17 cellular contexts compared by ENCODE assay signal in the genomic region with DNA sequence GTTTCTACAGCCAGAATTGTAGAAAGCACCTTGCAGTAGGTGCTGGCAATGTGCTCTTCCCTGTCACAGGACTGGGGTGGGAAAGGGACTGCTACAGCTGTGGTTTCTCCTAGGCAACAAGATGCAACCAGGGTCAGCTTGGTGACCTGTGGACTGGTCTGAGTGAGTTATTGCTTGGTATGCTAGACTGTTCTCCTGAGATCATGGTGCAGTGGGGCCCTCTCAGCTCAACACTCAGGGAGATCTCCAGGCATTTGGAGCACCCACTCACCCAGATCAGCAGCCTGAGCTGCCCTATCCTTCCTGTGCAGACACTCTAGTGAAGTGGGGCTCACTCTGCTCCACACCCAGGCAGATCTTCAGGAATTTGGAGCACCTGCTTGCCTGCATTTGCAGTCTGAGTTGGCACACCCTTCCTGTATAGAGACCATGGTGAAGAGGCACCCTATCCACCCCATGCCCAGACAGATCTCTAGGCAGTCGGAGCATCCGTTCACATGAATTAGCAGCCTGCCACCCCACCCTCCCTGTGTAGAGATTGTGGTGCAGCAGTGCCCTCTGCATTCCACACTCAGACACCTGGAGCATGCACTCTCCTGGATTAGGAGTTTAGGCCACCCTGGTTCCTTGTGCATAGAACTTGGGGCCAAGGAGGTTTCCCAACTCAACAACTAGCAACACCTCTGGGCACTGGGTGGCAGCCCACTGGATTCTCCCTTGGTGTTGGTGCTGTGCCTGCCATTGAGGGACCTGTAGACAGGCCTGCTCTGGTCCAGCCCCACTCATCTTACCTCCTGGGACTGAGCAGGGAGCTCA.
"Had no signal": no experiment of that assay in that cellular context is flagged by ENCODE, and none has a peak within 500 bp of the region (broad histone marks: within the 10 kb centered on the region; RNA-seq: fewer than 3 reads in every experiment).

No MANE protein-coding gene starts in this region.

- H3K27me3 ChIP-seq: brain microvascular endothelial cell, gastrocnemius medialis, heart right ventricle had no signal

- H3K9me3 ChIP-seq: gastrocnemius medialis had no signal

- H3K4me3 Mint-ChIP-seq: activated CD4-positive, alpha-beta T cell treated with anti-CD3 and anti-CD28 coated beads, Interleukin-2, amount 10 ng/mL, durations not matched to agents 24 days and 14 days; activated CD8-positive, alpha-beta T cell treated with anti-CD3 and anti-CD28 coated beads, Interleukin-2, amount 10 ng/mL, durations not matched to agents 7 days and 5 days; activated naive CD8-positive, alpha-beta T cell treated with anti-CD3 and anti-CD28 coated beads, Interleukin-2, amount 10 ng/mL, durations not matched to agents 7 days and 5 days; activated T-helper 1 cell treated with anti-CD3 and anti-CD28 coated beads, Interleukin-12 subunit alpha, Interleukin-12 subunit beta, Interleukin-2, Interleukin-4 antibody, amounts not matched to agents 30 ng/mL and 10 ng/mL and 1 ng/mL, durations not matched to agents 14 hours and 24 hours and 36 hours; dendritic cell treated with granulocyte-macrophage colony-stimulating factor and Interleukin-4, amounts not matched to agents 40 ng/mL and 50 ng/mL, for 4 days; effector memory CD8-positive, alpha-beta T cell; natural killer cell treated with Interleukin-12 subunit alpha and Interleukin-12 subunit beta and Interleukin-15 and Interleukin-18, amount 100 ng/mL, for 72 hours had no signal

- H3K4me1 ChIP-seq: gastrocnemius medialis, left ventricle myocardium inferior had no signal

- H3K27me3 Mint-ChIP-seq: progenitor cell of endocrine pancreas had no signal

- H3K27ac ChIP-seq: brain microvascular endothelial cell, epithelial cell of prostate, gastrocnemius medialis, heart right ventricle, left ventricle myocardium inferior had no signal

- H3K27ac Mint-ChIP-seq: activated CD4-positive, alpha-beta T cell treated with anti-CD3 and anti-CD28 coated beads, Interleukin-2, amount 10 ng/mL, durations not matched to agents 24 days and 14 days; activated naive CD8-positive, alpha-beta T cell treated with anti-CD3 and anti-CD28 coated beads, Interleukin-2, amount 10 ng/mL, durations not matched to agents 7 days and 5 days; activated T-helper 1 cell treated with anti-CD3 and anti-CD28 coated beads, Interleukin-12 subunit alpha, Interleukin-12 subunit beta, Interleukin-2, Interleukin-4 antibody, amounts not matched to agents 30 ng/mL and 10 ng/mL and 1 ng/mL, durations not matched to agents 14 hours and 24 hours and 36 hours; dendritic cell treated with granulocyte-macrophage colony-stimulating factor and Interleukin-4, amounts not matched to agents 40 ng/mL and 50 ng/mL, for 4 days; effector memory CD8-positive, alpha-beta T cell; natural killer cell treated with Interleukin-12 subunit alpha and Interleukin-12 subunit beta and Interleukin-15 and Interleukin-18, amount 100 ng/mL, for 72 hours; progenitor cell of endocrine pancreas had no signal

- DNase-seq: activated CD4-positive, alpha-beta T cell treated with anti-CD3 and anti-CD28 coated beads, Interleukin-2, amount 10 ng/mL, durations not matched to agents 24 days and 14 days; activated CD4-positive, CD25-positive, alpha-beta regulatory T cell; activated CD8-positive, alpha-beta T cell treated with anti-CD3 and anti-CD28 coated beads, Interleukin-2, amount 10 ng/mL, durations not matched to agents 7 days and 5 days; activated naive CD4-positive, alpha-beta T cell; activated naive CD8-positive, alpha-beta T cell treated with anti-CD3 and anti-CD28 coated beads, Interleukin-2, amount 10 ng/mL, durations not matched to agents 7 days and 5 days; brain microvascular endothelial cell; effector memory CD8-positive, alpha-beta T cell; gastrocnemius medialis; heart right ventricle; left ventricle myocardium inferior; stimulated activated naive CD8-positive, alpha-beta T cell treated with anti-CD3 and anti-CD28 coated beads, Interleukin-15, Interleukin-2, amounts not matched to agents 100 U/mL and 50 U/mL, for 24 hours had no signal

- H3K4me1 Mint-ChIP-seq: activated CD4-positive, alpha-beta T cell treated with anti-CD3 and anti-CD28 coated beads, Interleukin-2, amount 10 ng/mL, durations not matched to agents 24 days and 14 days had no signal

- H3K9me3 Mint-ChIP-seq: activated CD4-positive, alpha-beta T cell treated with anti-CD3 and anti-CD28 coated beads, Interleukin-2, amount 10 ng/mL, durations not matched to agents 24 days and 14 days; activated T-helper 1 cell treated with anti-CD3 and anti-CD28 coated beads, Interleukin-12 subunit alpha, Interleukin-12 subunit beta, Interleukin-2, Interleukin-4 antibody, amounts not matched to agents 30 ng/mL and 10 ng/mL and 1 ng/mL, durations not matched to agents 14 hours and 24 hours and 36 hours; dendritic cell treated with granulocyte-macrophage colony-stimulating factor and Interleukin-4, amounts not matched to agents 40 ng/mL and 50 ng/mL, for 4 days; effector memory CD8-positive, alpha-beta T cell; natural killer cell treated with Interleukin-12 subunit alpha and Interleukin-12 subunit beta and Interleukin-15 and Interleukin-18, amount 100 ng/mL, for 72 hours had no signal

- ATAC-seq: activated CD8-positive, alpha-beta T cell treated with anti-CD3 and anti-CD28 coated beads, Interleukin-2, amount 10 ng/mL, durations not matched to agents 7 days and 5 days; effector memory CD8-positive, alpha-beta T cell; gastrocnemius medialis; sciatic nerve; stimulated activated naive CD8-positive, alpha-beta T cell treated with anti-CD3 and anti-CD28 coated beads, Interleukin-15, Interleukin-2, amounts not matched to agents 100 U/mL and 50 U/mL, for 24 hours had no signal

- H3K36me3 ChIP-seq: brain microvascular endothelial cell, gastrocnemius medialis, heart right ventricle, left ventricle myocardium inferior had no signal

- H3K4me3 ChIP-seq: gastrocnemius medialis, heart right ventricle, left ventricle myocardium inferior had no signal
